12 cellular contexts compared by ENCODE assay signal in genomic region chr3:182325213-182325941, GRCh38.
DNase-seq lines count a peak whose midpoint lies in the region; ATAC-seq lines count a peak whose summit lies in the region.
"Had no signal": no experiment of that assay in that cellular context is flagged by ENCODE, and none has a peak within 500 bp of the region (broad histone marks: within the 10 kb centered on the region; RNA-seq: fewer than 3 reads in every experiment).

No MANE protein-coding gene starts in this region.

- peak; percentile 78 for DNase-seq in A172 (ENCODE audit: low spot score)
- DNase-seq in SHP77 treated with DMSO at 0.1 percent for 48 hours (lab: John Stamatoyannopoulos, UW): peak; percentile 56
- no peak for DNase-seq in GM19238 (ENCODE audit: insufficient read length, low spot score)
- no peak for DNase-seq in COLO668 (lab: John Stamatoyannopoulos, UW; ENCODE audit: unreplicated experiment)
- no peak for DNase-seq in NCI-H82 (lab: John Stamatoyannopoulos, UW)
- DNase-seq in caudate nucleus (lab: John Stamatoyannopoulos, UW): no peak
- DNase-seq: activated CD4-positive, alpha-beta T cell treated with anti-CD3 and anti-CD28 coated beads for 36 hours; H9; small intestine had no signal

- no peak overlapping the region for H3K27ac ChIP-seq in caudate nucleus (ENCODE audit: low read depth, low read length)

- ATAC-seq in GM19438 (IDR thresholded peaks at IDR 0.05; ENCODE audit: low read depth, unreplicated experiment) (peak; percentile 77), HG03175 (IDR thresholded peaks at IDR 0.05; ENCODE audit: unreplicated experiment) (peak; percentile 75)
- ATAC-seq: activated CD4-positive, alpha-beta T cell treated with anti-CD3 and anti-CD28 coated beads for 36 hours; Panc1 had no signal

Comparison
In these comparisons a context has a peak if more than half of its experiments do, and no peak if none do; other contexts are left out.
1. DNase-seq: peak in A172 (single experiment) and SHP77 treated with DMSO at 0.1 percent for 48 hours (single experiment); none in GM19238 (single experiment), COLO668 (single experiment), NCI-H82 (single experiment) and caudate nucleus (0 of 61).